13 cellular contexts compared by ENCODE assay signal in genomic region chr5:133321286-133321832, GRCh38.
"Had no signal": no experiment of that assay in that cellular context is flagged by ENCODE, and none has a peak within 500 bp of the region (broad histone marks: within the 10 kb centered on the region; RNA-seq: fewer than 3 reads in every experiment).

No MANE protein-coding gene starts in this region.

- H3K27ac ChIP-seq: coronary artery, foreskin keratinocyte, hepatocyte, psoas muscle, upper lobe of right lung, VCaP had no signal

- H3K9me3 Mint-ChIP-seq: activated CD8-positive, alpha-beta T cell treated with anti-CD3 and anti-CD28 coated beads for 36 hours; central memory CD8-positive, alpha-beta T cell; naive thymus-derived CD8-positive, alpha-beta T cell had no signal

- H3K4me2 ChIP-seq: hepatocyte had no signal

- H3K36me3 Mint-ChIP-seq: naive thymus-derived CD8-positive, alpha-beta T cell had no signal

- H3K79me2 ChIP-seq: hepatocyte had no signal

- H3K4me3 ChIP-seq: coronary artery, hepatocyte, psoas muscle, upper lobe of right lung had no signal

- DNase-seq: activated CD4-positive, CD25-positive, alpha-beta regulatory T cell treated with anti-CD3 and anti-CD28 coated beads, Interleukin-2, amount 50 U/mL, for 72 hours; foreskin keratinocyte; left cardiac atrium; mesendoderm; naive thymus-derived CD8-positive, alpha-beta T cell; psoas muscle; right cardiac atrium; upper lobe of right lung had no signal

- H3K27me3 Mint-ChIP-seq: activated CD8-positive, alpha-beta T cell treated with anti-CD3 and anti-CD28 coated beads for 36 hours had no signal

- H3K36me3 ChIP-seq: upper lobe of right lung had no signal

- H3K9me3 ChIP-seq: psoas muscle, upper lobe of right lung had no signal

- H3K4me1 ChIP-seq: foreskin keratinocyte, psoas muscle, upper lobe of right lung had no signal

- H3K4me3 Mint-ChIP-seq: activated CD8-positive, alpha-beta T cell treated with anti-CD3 and anti-CD28 coated beads for 36 hours; central memory CD8-positive, alpha-beta T cell; naive thymus-derived CD8-positive, alpha-beta T cell had no signal

- ATAC-seq: foreskin keratinocyte, left cardiac atrium, psoas muscle, right cardiac atrium, upper lobe of right lung had no signal

- H3K27me3 ChIP-seq: hepatocyte, upper lobe of right lung had no signal

- H3K4me1 Mint-ChIP-seq: central memory CD8-positive, alpha-beta T cell had no signal

- H2AFZ ChIP-seq: hepatocyte had no signal
